ENCODE assay signal across 9 cellular contexts in genomic region chr15:69755571-69756310, GRCh38.
DNase-seq lines count a peak whose midpoint lies in the region; ATAC-seq lines count a peak whose summit lies in the region.
"Had no signal": no experiment of that assay in that cellular context is flagged by ENCODE, and none has a peak within 500 bp of the region (broad histone marks: within the 10 kb centered on the region; RNA-seq: fewer than 3 reads in every experiment).

No MANE protein-coding gene starts in this region.

- ATAC-seq in GM19023 (IDR thresholded peaks at IDR 0.05; ENCODE audit: unreplicated experiment), result peak; percentile 84
- ATAC-seq in HG02981 (IDR thresholded peaks at IDR 0.05; ENCODE audit: unreplicated experiment), result peak; percentile 86
- no peak for ATAC-seq in sciatic nerve
- ATAC-seq: Panc1 had no signal

- H3K36me3 ChIP-seq in SJSA1, result no peaks in the 10 kb centered on the region

- H3K27ac ChIP-seq in SJSA1, result 0 out of 2 replicates have a peak overlapping the region, but pooled peaks have one; percentile 12

- intact Hi-C loops in sciatic nerve (cut with DNase I), result no loop called here

- DNase-seq in SJSA1 (ENCODE audit: low read depth in 1 of 2, low spot score in 2 of 2) (peak; percentile 54 to 62), sciatic nerve (ENCODE audit: low spot score) (no peak), OCI-M2 (lab: John Stamatoyannopoulos, UW; ENCODE audit: unreplicated experiment) (no peak), SK-N-DZ (ENCODE audit: low spot score) (no peak)
- DNase-seq in activated naive CD4-positive, alpha-beta T cell treated with anti-CD3 and anti-CD28 coated beads, Interleukin-2, amount 50 U/mL, for 16 hours, result peak; percentile 83
- peak; percentile 88 for DNase-seq in stimulated activated CD4-positive, alpha-beta T cell treated with anti-CD3 and anti-CD28 coated beads, Interleukin-1b, Interleukin-23, amount 100 ng/mL, for 48 hours

- no peaks in the 10 kb centered on the region for H3K27me3 ChIP-seq in SJSA1 (replicated peaks)

- peaks cover 54% of the 10 kb centered on the region for H3K4me1 ChIP-seq in SJSA1 (replicated peaks)

- no peak overlapping the region for H3K4me3 ChIP-seq in SJSA1

- no peaks in the 10 kb centered on the region for H3K9me3 ChIP-seq in SJSA1 (replicated peaks)

Comparison
In these comparisons a context has a peak if more than half of its experiments do, and no peak if none do; other contexts are left out.
1. DNase-seq: peak in SJSA1 (2 of 2), activated naive CD4-positive, alpha-beta T cell treated with anti-CD3 and anti-CD28 coated beads, Interleukin-2, amount 50 U/mL, for 16 hours (single experiment) and stimulated activated CD4-positive, alpha-beta T cell treated with anti-CD3 and anti-CD28 coated beads, Interleukin-1b, Interleukin-23, amount 100 ng/mL, for 48 hours (single experiment); none in sciatic nerve (single experiment), OCI-M2 (single experiment) and SK-N-DZ (single experiment).